8 cellular contexts compared by ENCODE assay signal in genomic region chr3:146503459-146504202, GRCh38. TPM values are rescaled to one million over a fixed set of nuclear protein-coding genes. Genes with fewer than 3 reads are reported as not detected.
DNase-seq lines count a peak whose midpoint lies in the region; ATAC-seq and TF ChIP-seq lines count a peak whose summit lies in the region.

No MANE protein-coding gene starts in this region.

- in situ Hi-C loops in transverse colon (cut with MboI; ENCODE audit: low pct_ligation_motif_present in 1 of 4, low pct_unique_long_range_greater_than_20kb in 1 of 4, low sequenced_read_pairs in 3 of 4): no loop called here

- H3K4me3 ChIP-seq in AG04450 (ENCODE audit: low read depth, low read length) (no peak overlapping the region), esophagus squamous epithelium (no peak overlapping the region), transverse colon (no peak overlapping the region), thyroid gland (replicated peaks in 1 of 3) (no peak overlapping the region)

- POLR2A ChIA-PET in AG04450 (lab: Yijun Ruan, JAX): interaction anchor here (0.5 to 1.1 kb wide), 2 partner anchors 11 to 111 kb away, joined by 3 read pairs; no protein-coding TSS in a partner anchor

- TF ChIP-seq EP300 in transverse colon (IDR thresholded peaks at IDR 0.05; ENCODE audit: low read depth): peak; percentile 31

- ATAC-seq in GM18870 (IDR thresholded peaks at IDR 0.05; ENCODE audit: unreplicated experiment) (peak; percentile 98), HG03025 (IDR thresholded peaks at IDR 0.05; ENCODE audit: low FRiP score, unreplicated experiment) (peak; percentile 97), sciatic nerve (no peak)

- WGBS in esophagus squamous epithelium, 2 donors: 59 to 68% methylated on average over 10 to 12 of the region's 12 CpGs
- 38 to 62% methylated on average over 3 to 12 of the region's 12 CpGs for WGBS in transverse colon (ENCODE audit: low coverage in 1 of 2), 2 donors
- 89 to 91% methylated on average over 11 to 12 of the region's 12 CpGs for WGBS in thyroid gland, 2 donors

- intact Hi-C loops in esophagus squamous epithelium (cut with DNase I): no loop called here
- intact Hi-C loops in transverse colon (cut with DNase I; ENCODE audit: low total_unique reads): no loop called here
- intact Hi-C loops in thyroid gland (cut with DNase I): no loop called here
- intact Hi-C loops in sciatic nerve (cut with DNase I): no loop called here

- H3K36me3 ChIP-seq in esophagus squamous epithelium: no peaks in the 10 kb centered on the region
- no peaks in the 10 kb centered on the region for H3K36me3 ChIP-seq in transverse colon
- H3K36me3 ChIP-seq in thyroid gland: no peaks in the 10 kb centered on the region

- peaks cover 0 to 49% (median 17%) of the 10 kb centered on the region in 3 donors for H3K4me1 ChIP-seq in esophagus squamous epithelium
- H3K4me1 ChIP-seq in transverse colon: peaks cover 3 to 62% (median 37%) of the 10 kb centered on the region in 4 donors
- no peaks in the 10 kb centered on the region for H3K4me1 ChIP-seq in thyroid gland

- H3K27ac ChIP-seq in AG04450 (ENCODE audit: low read depth, low read length) (peak overlapping the region; percentile 63), esophagus squamous epithelium (peak overlapping the region; percentile 46 to 55 (median 49)), transverse colon (peak overlapping the region; percentile 74 to 82 (median 80)), thyroid gland (no peak overlapping the region)

- TF ChIP-seq POLR2A in esophagus squamous epithelium (IDR thresholded peaks at IDR 0.05) (no peak), transverse colon (IDR thresholded peaks at IDR 0.05) (no peak), thyroid gland (IDR thresholded peaks at IDR 0.05) (no peak)

- TF ChIP-seq CTCF in AG04450 (IDR thresholded peaks at IDR 0.05; ENCODE audit: low read depth, low read length) (no peak), esophagus squamous epithelium (IDR thresholded peaks at IDR 0.05) (no peak), transverse colon (IDR thresholded peaks at IDR 0.05) (peak in 4 of 5 experiments; percentile 13 to 58 (median 36)), thyroid gland (IDR thresholded peaks at IDR 0.05) (no peak)

- H3K27me3 ChIP-seq in AG04450 (ENCODE audit: control insufficient read depth, insufficient read depth, low read length) (no peaks in the 10 kb centered on the region), esophagus squamous epithelium (no peaks in the 10 kb centered on the region), transverse colon (no peaks in the 10 kb centered on the region), thyroid gland (no peaks in the 10 kb centered on the region)

- H3K9me3 ChIP-seq in AG04450 (ENCODE audit: control insufficient read depth, insufficient read depth, low read length) (peaks cover 3% of the 10 kb centered on the region; the same call in 1 of the 2 replicates), esophagus squamous epithelium (no peaks in the 10 kb centered on the region), transverse colon (no peaks in the 10 kb centered on the region), thyroid gland (no peaks in the 10 kb centered on the region)

- CTCF ChIA-PET in AG04450 (lab: Charles Lee): no interaction called here

- DNase-seq in AG04450 (ENCODE audit: low read depth, low spot score) (peak; percentile 85), NCI-H69 (lab: John Stamatoyannopoulos, UW) (peak; percentile 35), esophagus squamous epithelium (lab: John Stamatoyannopoulos, UW) (no peak), transverse colon (peak; percentile 50), thyroid gland (no peak), sciatic nerve (ENCODE audit: low spot score) (no peak)

RNA-seq across cellular contexts. Expression of gene PLSCR2, which starts 34.3 kb away (rescaled TPM):
- polyA plus RNA-seq in AG04450 (2011; rRNA removed): not detected in 2 replicates
- not detected in 2 replicates for polyA minus RNA-seq in AG04450 (2011; rRNA and poly(A)+ RNA removed)
- total RNA-seq in esophagus squamous epithelium (not detected), transverse colon (1 to 10 TPM in 2 of 4 donors, not detected in 2; 1.3 to 2.9 TPM), thyroid gland (not detected), sciatic nerve (0.71 TPM)

RNA-seq across cellular contexts. Expression of gene PLSCR1, which starts 40.8 kb away (rescaled TPM):
- polyA plus RNA-seq in AG04450 (2011; rRNA removed): 33.7 and 40.4 TPM in 2 replicates
- 31.6 and 36.2 TPM in 2 replicates for polyA minus RNA-seq in AG04450 (2011; rRNA and poly(A)+ RNA removed)
- 100 to 1,000 TPM in 1 of 4 donors, 10 to 100 TPM in 3; 51.1 to 138 (median 63.3) TPM for total RNA-seq in esophagus squamous epithelium
- 100 to 1,000 TPM; 101 to 333 (median 214) TPM for total RNA-seq in transverse colon
- 100 to 1,000 TPM in 1 of 4 donors, 10 to 100 TPM in 3; 57.6 to 103 (median 77.3) TPM for total RNA-seq in thyroid gland
- 182 TPM for total RNA-seq in sciatic nerve

Comparison
In these comparisons a context has a peak if more than half of its experiments do, and no peak if none do; other contexts are left out.
1. DNase-seq: peak in AG04450 (single experiment), NCI-H69 (single experiment) and transverse colon (single experiment); none in esophagus squamous epithelium (single experiment), thyroid gland (0 of 2) and sciatic nerve (single experiment).
2. H3K27ac ChIP-seq: peak in AG04450 (single experiment), esophagus squamous epithelium (4 of 4) and transverse colon (4 of 4); none in thyroid gland (0 of 3).
3. CTCF ChIP-seq: peak in transverse colon (4 of 5); none in AG04450 (single experiment), esophagus squamous epithelium (0 of 6) and thyroid gland (0 of 6).